ENCODE assay signal across 23 cellular contexts in the genomic region with DNA sequence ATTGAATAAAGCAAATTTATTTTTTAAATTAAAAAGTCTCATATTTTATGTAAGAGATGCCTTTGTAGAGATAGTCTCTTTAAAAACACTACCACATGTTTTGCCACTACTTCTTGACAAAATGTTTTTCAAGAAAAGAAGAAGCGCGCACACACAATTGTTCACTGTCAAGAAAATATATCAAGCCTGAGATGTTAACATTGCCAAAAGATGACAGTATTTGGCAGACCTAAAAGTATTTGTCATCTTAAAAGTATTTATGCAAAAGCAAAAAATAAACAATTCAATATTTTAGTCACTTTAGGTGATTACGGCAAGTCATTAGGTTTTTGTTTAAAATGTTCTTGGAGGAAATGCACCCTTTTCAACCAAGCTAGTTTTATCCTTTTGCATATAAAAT.
A peak's percentile ranks its signal among the peaks of the same experiment; 100 is the strongest.
DNase-seq lines count a peak whose midpoint lies in the region; TF ChIP-seq lines count a peak whose summit lies in the region.
"Had no signal": no experiment of that assay in that cellular context is flagged by ENCODE, and none has a peak within 500 bp of the region (broad histone marks: within the 10 kb centered on the region; RNA-seq: fewer than 3 reads in every experiment).

No MANE protein-coding gene starts in this region.

- H3K4me3 Mint-ChIP-seq in HFFc6: no peak overlapping the region
- H3K4me3 Mint-ChIP-seq: activated CD4-positive, alpha-beta T cell treated with anti-CD3 and anti-CD28 coated beads, Interleukin-2, amount 10 ng/mL, durations not matched to agents 7 days and 5 days; activated naive CD4-positive, alpha-beta T cell treated with anti-CD3 and anti-CD28 coated beads, Interleukin-2, amount 50 U/mL, for 24 hours; activated T-cell treated with anti-CD3 and anti-CD28 coated beads, Interleukin-2, amount 50 U/mL, for 72 hours; nephron progenitor cell had no signal

- peak overlapping the region; percentile 51 for H3K4me2 ChIP-seq in osteoblast (ENCODE audit: insufficient read depth, low read length)
- H3K4me2 ChIP-seq: A549 had no signal

- H2AFZ ChIP-seq in ACC112 (ENCODE audit: low read length, unreplicated experiment) (no peak overlapping the region), osteoblast (ENCODE audit: low read length) (no peak overlapping the region)

- H4K20me1 ChIP-seq in osteoblast (ENCODE audit: insufficient read depth, low read length): peaks cover 20% of the 10 kb centered on the region

- no peaks in the 10 kb centered on the region for H3K36me3 ChIP-seq in ACC112 (ENCODE audit: insufficient read depth, low read length)
- H3K36me3 ChIP-seq in osteoblast (ENCODE audit: insufficient read depth, low read length): peaks cover 4% of the 10 kb centered on the region
- no peaks in the 10 kb centered on the region for H3K36me3 ChIP-seq in H7 (replicated peaks; ENCODE audit: control insufficient read depth, insufficient read depth, low read length)
- H3K36me3 ChIP-seq: gastrocnemius medialis, stomach, upper lobe of left lung had no signal

- no peak for TF ChIP-seq CTCF in osteoblast (IDR thresholded peaks at IDR 0.05; ENCODE audit: extremely low read depth, low read depth, low read length)
- no peak for TF ChIP-seq CTCF in HFFc6 (IDR thresholded peaks at IDR 0.05)

- H3K9me3 ChIP-seq in osteoblast (ENCODE audit: low read depth, low read length): no peaks in the 10 kb centered on the region
- H3K9me3 ChIP-seq: A549, gastrocnemius medialis, stomach, upper lobe of left lung had no signal

- no peak overlapping the region for H3K27ac Mint-ChIP-seq in HFFc6
- H3K27ac Mint-ChIP-seq: activated CD4-positive, alpha-beta T cell treated with anti-CD3 and anti-CD28 coated beads, Interleukin-2, amount 10 ng/mL, durations not matched to agents 7 days and 5 days; activated naive CD4-positive, alpha-beta T cell treated with anti-CD3 and anti-CD28 coated beads, Interleukin-2, amount 50 U/mL, for 24 hours; activated T-cell treated with anti-CD3 and anti-CD28 coated beads, Interleukin-2, amount 50 U/mL, for 72 hours had no signal

- no peaks in the 10 kb centered on the region for H3K4me1 Mint-ChIP-seq in HFFc6 (ENCODE audit: low read depth)
- H3K4me1 Mint-ChIP-seq: activated CD4-positive, alpha-beta T cell treated with anti-CD3 and anti-CD28 coated beads, Interleukin-2, amount 10 ng/mL, durations not matched to agents 7 days and 5 days; activated naive CD4-positive, alpha-beta T cell treated with anti-CD3 and anti-CD28 coated beads, Interleukin-2, amount 50 U/mL, for 24 hours had no signal

- H3K27me3 Mint-ChIP-seq in HFFc6 (ENCODE audit: insufficient read depth): no peaks in the 10 kb centered on the region; the same call in 1 of the 2 replicates

- DNase-seq in NCI-H446 treated with DMSO at 0.1 percent for 48 hours (lab: John Stamatoyannopoulos, UW) (peak; percentile 43), fibroblast of gingiva (ENCODE audit: low read depth) (peak; percentile 86), osteoblast (ENCODE audit: insufficient read length, low spot score, missing footprints) (no peak), NCI-H345 (lab: John Stamatoyannopoulos, UW) (no peak), HFFc6 (no peak), H7 (no peak)
- no peak for DNase-seq in activated naive CD4-positive, alpha-beta T cell treated with Interleukin-2 at 50 U/mL for 16 hours
- DNase-seq: activated CD4-positive, alpha-beta T cell treated with anti-CD3 and anti-CD28 coated beads, Interleukin-2, amount 10 ng/mL, durations not matched to agents 7 days and 5 days; activated T-cell treated with anti-CD3 and anti-CD28 coated beads, Interleukin-2, amount 50 U/mL, for 72 hours; C1 segment of cervical spinal cord; Calu3; gastrocnemius medialis; hypothalamus; NCI-H1105; NCI-H2029; NCI-H82; nephron progenitor cell; stomach; T-helper 9 cell; upper lobe of left lung had no signal

- H3K79me2 ChIP-seq in ACC112 (ENCODE audit: control insufficient read depth, insufficient read depth, low read length, unreplicated experiment): peaks cover 58% of the 10 kb centered on the region
- H3K79me2 ChIP-seq in osteoblast (ENCODE audit: insufficient read depth, low read length): peaks cover 64% of the 10 kb centered on the region

- H3K27me3 ChIP-seq in ACC112 (ENCODE audit: insufficient read depth, low read length) (no peaks in the 10 kb centered on the region), osteoblast (ENCODE audit: insufficient read depth, low read length) (no peaks in the 10 kb centered on the region), H7 (ENCODE audit: control insufficient read depth, insufficient read depth, low read length) (no peaks in the 10 kb centered on the region)
- H3K27me3 ChIP-seq: gastrocnemius medialis, upper lobe of left lung had no signal

- H3K4me1 ChIP-seq in ACC112 (ENCODE audit: control insufficient read depth, insufficient read depth, low read length, unreplicated experiment): peaks cover 50% of the 10 kb centered on the region
- peaks cover 29% of the 10 kb centered on the region for H3K4me1 ChIP-seq in osteoblast (ENCODE audit: insufficient read depth, low read length)
- H3K4me1 ChIP-seq: A549 had no signal

- peaks cover 9% of the 10 kb centered on the region for H3K9me3 Mint-ChIP-seq in HFFc6
- H3K9me3 Mint-ChIP-seq: activated CD4-positive, alpha-beta T cell treated with anti-CD3 and anti-CD28 coated beads, Interleukin-2, amount 10 ng/mL, durations not matched to agents 7 days and 5 days; activated naive CD4-positive, alpha-beta T cell treated with anti-CD3 and anti-CD28 coated beads, Interleukin-2, amount 50 U/mL, for 24 hours; activated T-cell treated with anti-CD3 and anti-CD28 coated beads, Interleukin-2, amount 50 U/mL, for 72 hours; nephron progenitor cell had no signal

- H3K4me3 ChIP-seq in ACC112 (ENCODE audit: low read depth, low read length) (peak overlapping the region; percentile 52), osteoblast (ENCODE audit: insufficient read depth, low read length) (no peak overlapping the region), H7 (ENCODE audit: insufficient read depth, low read depth, low read length) (no peak overlapping the region)
- H3K4me3 ChIP-seq: A549, gastrocnemius medialis, stomach, upper lobe of left lung had no signal

- no peaks in the 10 kb centered on the region for H3K36me3 Mint-ChIP-seq in HFFc6 (ENCODE audit: low read depth)
- H3K36me3 Mint-ChIP-seq: activated naive CD4-positive, alpha-beta T cell treated with anti-CD3 and anti-CD28 coated beads, Interleukin-2, amount 50 U/mL, for 24 hours had no signal

- H3K27ac ChIP-seq in ACC112 (ENCODE audit: low read depth, low read length): peak overlapping the region; percentile 98
- H3K27ac ChIP-seq in osteoblast (ENCODE audit: low read depth, low read length): peak overlapping the region; percentile 54
- H3K27ac ChIP-seq: A549, upper lobe of left lung had no signal

Comparison
In these comparisons a context has a peak if more than half of its experiments do, and no peak if none do; other contexts are left out.
1. DNase-seq: peak in NCI-H446 treated with DMSO at 0.1 percent for 48 hours (single experiment) and fibroblast of gingiva (single experiment); none in osteoblast (single experiment), NCI-H345 (single experiment), HFFc6 (single experiment), H7 (single experiment) and activated naive CD4-positive, alpha-beta T cell treated with Interleukin-2 at 50 U/mL for 16 hours (single experiment).